Comparison of ENCODE assay signal across 8 cellular contexts in genomic region chr5:131394128-131394527, GRCh38.
DNase-seq lines count a peak whose midpoint lies in the region; ATAC-seq, FAIRE-seq and TF ChIP-seq lines count a peak whose summit lies in the region.

No MANE protein-coding gene starts in this region.

- FAIRE-seq in astrocyte (lab: Jason Lieb, UNC), result no peak

- H4K20me1 ChIP-seq in astrocyte (ENCODE audit: insufficient read depth, low read length) (no peaks in the 10 kb centered on the region), osteoblast (ENCODE audit: insufficient read depth, low read length) (no peaks in the 10 kb centered on the region)

- H3K36me3 ChIP-seq in breast epithelium, result no peaks in the 10 kb centered on the region
- H3K36me3 ChIP-seq in astrocyte (ENCODE audit: insufficient read depth, low read length), result peaks cover 13% of the 10 kb centered on the region
- peaks cover 6% of the 10 kb centered on the region for H3K36me3 ChIP-seq in osteoblast (ENCODE audit: insufficient read depth, low read length)

- TSS peak; percentile 18 for BruUV-seq in MCF 10A (replicated peaks; lab: Mats Ljungman, UMichigan)

- H3K27me3 Mint-ChIP-seq in MCF 10A (ENCODE audit: insufficient read depth, unreplicated experiment), result no peaks in the 10 kb centered on the region
- H3K27me3 Mint-ChIP-seq in astrocyte (ENCODE audit: low read depth, unreplicated experiment), result no peaks in the 10 kb centered on the region

- no peaks in the 10 kb centered on the region for H3K9me3 ChIP-seq in breast epithelium
- H3K9me3 ChIP-seq in astrocyte (ENCODE audit: insufficient read depth, low read depth, low read length), result no peaks in the 10 kb centered on the region
- no peaks in the 10 kb centered on the region for H3K9me3 ChIP-seq in osteoblast (ENCODE audit: low read depth, low read length)

- H2AFZ ChIP-seq in astrocyte (ENCODE audit: low read depth, low read length) (no peak overlapping the region), osteoblast (ENCODE audit: low read length) (no peak overlapping the region)

- intact Hi-C loops in MCF 10A (cut with micrococcal nuclease) (no loop called here), breast epithelium (cut with DNase I; ENCODE audit: low total_unique reads) (no loop called here)

- H3K79me2 ChIP-seq in astrocyte (ENCODE audit: insufficient read depth, low read length) (no peaks in the 10 kb centered on the region), osteoblast (ENCODE audit: insufficient read depth, low read length) (no peaks in the 10 kb centered on the region)

- peak overlapping the region; percentile 39 for H3K27ac Mint-ChIP-seq in MCF 10A (ENCODE audit: low read depth, unreplicated experiment)
- no peak overlapping the region for H3K27ac Mint-ChIP-seq in astrocyte (ENCODE audit: unreplicated experiment)

- peak; percentile 64 for ATAC-seq in HG03135 (IDR thresholded peaks at IDR 0.05; ENCODE audit: unreplicated experiment)

- no peak for TF ChIP-seq POLR2A in breast epithelium (IDR thresholded peaks at IDR 0.05)

- DNase-seq in MCF 10A (ENCODE audit: unreplicated experiment) (no peak), breast epithelium (ENCODE audit: low spot score in 2 of 2) (no peak), astrocyte (ENCODE audit: low read depth) (peak; percentile 59), osteoblast (ENCODE audit: insufficient read length, low spot score, missing footprints) (no peak), medulla oblongata (ENCODE audit: extremely low spot score) (no peak), NK-92 (lab: John Stamatoyannopoulos, UW; ENCODE audit: unreplicated experiment) (no peak), SHP77 treated with DMSO at 0.1 percent for 48 hours (lab: John Stamatoyannopoulos, UW) (no peak)

- TF ChIP-seq CTCF in MCF 10A (IDR thresholded peaks at IDR 0.05; ENCODE audit: unreplicated experiment) (no peak), breast epithelium (IDR thresholded peaks at IDR 0.05) (no peak), astrocyte (IDR thresholded peaks at IDR 0.05; ENCODE audit: insufficient read depth, low read depth, low read length) (no peak), osteoblast (IDR thresholded peaks at IDR 0.05; ENCODE audit: extremely low read depth, low read depth, low read length) (no peak)

- H3K9ac ChIP-seq in astrocyte (ENCODE audit: low read length), result no peak overlapping the region

- no peaks in the 10 kb centered on the region for H3K4me1 ChIP-seq in breast epithelium
- H3K4me1 ChIP-seq in astrocyte (ENCODE audit: insufficient read depth, low read length), result peaks cover 9% of the 10 kb centered on the region
- H3K4me1 ChIP-seq in osteoblast (ENCODE audit: insufficient read depth, low read length), result peaks cover 18% of the 10 kb centered on the region

- H3K9me3 Mint-ChIP-seq in MCF 10A (ENCODE audit: unreplicated experiment), result no peaks in the 10 kb centered on the region
- H3K9me3 Mint-ChIP-seq in astrocyte (ENCODE audit: unreplicated experiment), result no peaks in the 10 kb centered on the region

- POLR2A ChIA-PET in MCF 10A (lab: Yijun Ruan, JAX), result no interaction called here

- CTCF ChIA-PET in MCF 10A (lab: Yijun Ruan, JAX), result interaction anchor here (3.0 kb wide), 1 partner anchor 12 kb away, joined by 17 read pairs; no protein-coding TSS in a partner anchor

- peaks cover 99% of the 10 kb centered on the region for H3K36me3 Mint-ChIP-seq in MCF 10A (ENCODE audit: insufficient read depth, unreplicated experiment)
- peaks cover 8% of the 10 kb centered on the region for H3K36me3 Mint-ChIP-seq in astrocyte (ENCODE audit: low read depth, unreplicated experiment)

- H3K4me1 Mint-ChIP-seq in MCF 10A (ENCODE audit: insufficient read depth, unreplicated experiment) (peaks cover 4% of the 10 kb centered on the region), astrocyte (ENCODE audit: low read depth, unreplicated experiment) (peaks cover 2% of the 10 kb centered on the region)

- H3K4me3 Mint-ChIP-seq in MCF 10A (ENCODE audit: unreplicated experiment) (no peak overlapping the region), astrocyte (ENCODE audit: unreplicated experiment) (no peak overlapping the region)

- no peak overlapping the region for H3K27ac ChIP-seq in breast epithelium
- peak overlapping the region; percentile 35 for H3K27ac ChIP-seq in astrocyte (ENCODE audit: low read depth, low read length)
- H3K27ac ChIP-seq in osteoblast (ENCODE audit: low read depth, low read length), result peak overlapping the region; percentile 69

- peak overlapping the region; percentile 31 for H3K4me2 ChIP-seq in astrocyte (ENCODE audit: low read length)
- H3K4me2 ChIP-seq in osteoblast (ENCODE audit: insufficient read depth, low read length), result peak overlapping the region; percentile 32

- H3K4me3 ChIP-seq in breast epithelium (no peak overlapping the region), astrocyte (ENCODE audit: insufficient read depth, low read depth, low read length) (no peak overlapping the region), osteoblast (ENCODE audit: insufficient read depth, low read length) (no peak overlapping the region)

- H3K27me3 ChIP-seq in breast epithelium, result no peaks in the 10 kb centered on the region
- no peaks in the 10 kb centered on the region for H3K27me3 ChIP-seq in astrocyte (ENCODE audit: insufficient read depth, low read length)
- H3K27me3 ChIP-seq in osteoblast (ENCODE audit: insufficient read depth, low read length), result no peaks in the 10 kb centered on the region

Comparison
In these comparisons a context has a peak if more than half of its experiments do, and no peak if none do; other contexts are left out.
1. H3K27ac ChIP-seq: peak in astrocyte (single experiment) and osteoblast (single experiment); none in breast epithelium (0 of 2).